10 cellular contexts compared by ENCODE assay signal in genomic region chr1:151325231-151325630, GRCh38. TPM values are rescaled to one million over a fixed set of nuclear protein-coding genes. Genes with fewer than 3 reads are reported as not detected.
DNase-seq lines count a peak whose midpoint lies in the region; ATAC-seq, FAIRE-seq and TF ChIP-seq lines count a peak whose summit lies in the region.
"Had no signal": no experiment of that assay in that cellular context is flagged by ENCODE, and none has a peak within 500 bp of the region (broad histone marks: within the 10 kb centered on the region; RNA-seq: fewer than 3 reads in every experiment).

No MANE protein-coding gene starts in this region.

- WGBS in body of pancreas, 2 donors: 79 to 80% methylated on average over 7 of the region's 7 CpGs

- H2AFZ ChIP-seq in keratinocyte (ENCODE audit: control insufficient read depth, low read length): no peak overlapping the region

- H3K4me3 ChIP-seq in keratinocyte (ENCODE audit: control insufficient read depth in 2 of 3, extremely low read depth in 1 of 3, insufficient read depth in 2 of 3, low read depth in 1 of 3, low read length in 3 of 3): no peak overlapping the region
- H3K4me3 ChIP-seq in body of pancreas: no peak overlapping the region

- H3K4me3 Mint-ChIP-seq in activated B cell treated with CpG ODN at 0.5 μM for 24 hours (peak overlapping the region; percentile 2), type B pancreatic cell (peak overlapping the region; percentile 97)

- H3K79me2 ChIP-seq in keratinocyte (ENCODE audit: control insufficient read depth, insufficient read depth, low read length): peaks cover 29% of the 10 kb centered on the region

- no peak for DNase-seq in activated naive CD4-positive, alpha-beta T cell treated with anti-CD3 and anti-CD28 coated beads, Interleukin-2, amount 50 U/mL, for 72 hours (ENCODE audit: low spot score in 2 of 2)
- no peak for DNase-seq in activated naive CD4-positive, alpha-beta T cell treated with anti-CD3 and anti-CD28 coated beads, Interleukin-2, amount 50 U/mL, for 16 hours
- DNase-seq in activated B cell treated with CpG ODN at 0.5 μM for 24 hours (no peak), keratinocyte (ENCODE audit: low read depth, low spot score) (no peak), type B pancreatic cell (ENCODE audit: extremely low spot score, unreplicated experiment) (no peak), body of pancreas (no peak), G401 (ENCODE audit: low spot score) (no peak)
- DNase-seq: NCI-H2227 treated with DMSO at 0.1 percent for 48 hours, SIG-M5 had no signal

- TF ChIP-seq POLR2A in body of pancreas (IDR thresholded peaks at IDR 0.05): no peak

- FAIRE-seq in keratinocyte (lab: Jason Lieb, UNC): no peak

- no peak for ATAC-seq in activated naive CD4-positive, alpha-beta T cell treated with anti-CD3 and anti-CD28 coated beads, Interleukin-2, amount 50 U/mL, for 72 hours
- ATAC-seq in activated B cell treated with CpG ODN at 0.5 μM for 24 hours (ENCODE audit: low read depth): no peak
- no peak for ATAC-seq in body of pancreas
- no peak for ATAC-seq in HG03439 (IDR thresholded peaks at IDR 0.05; ENCODE audit: unreplicated experiment)

- peaks cover 11 to 15% of the 10 kb centered on the region in 2 experiments for H3K36me3 ChIP-seq in keratinocyte (ENCODE audit: control insufficient read depth in 2 of 2, extremely low read depth in 1 of 2, insufficient read depth in 2 of 2, low read length in 2 of 2)
- H3K36me3 ChIP-seq in body of pancreas (replicated peaks in 1 of 2; ENCODE audit: insufficient read depth in 1 of 2, low read depth in 2 of 2): no peaks in the 10 kb centered on the region

- CTCF ChIA-PET in activated B cell treated with CpG ODN at 0.5 μM for 24 hours (lab: Charles Lee): interaction anchor here (4.7 kb wide), 1 partner anchor 24 kb away, joined by 24 read pairs; no protein-coding TSS in a partner anchor

- no peaks in the 10 kb centered on the region for H3K27me3 Mint-ChIP-seq in activated B cell treated with CpG ODN at 0.5 μM for 24 hours
- H3K27me3 Mint-ChIP-seq in type B pancreatic cell: no peaks in the 10 kb centered on the region

- intact Hi-C loops in activated B cell treated with CpG ODN at 0.5 μM for 24 hours (cut with micrococcal nuclease): no loop called here
- intact Hi-C loops in body of pancreas (cut with DNase I): no loop called here

- H3K27ac Mint-ChIP-seq in activated naive CD4-positive, alpha-beta T cell treated with anti-CD3 and anti-CD28 coated beads, Interleukin-2, amount 50 U/mL, for 72 hours: peak overlapping the region; percentile 86 to 92
- H3K27ac Mint-ChIP-seq in activated B cell treated with CpG ODN at 0.5 μM for 24 hours: peak overlapping the region; percentile 91
- H3K27ac Mint-ChIP-seq in type B pancreatic cell: peak overlapping the region; percentile 95

- H4K20me1 ChIP-seq in keratinocyte (ENCODE audit: control insufficient read depth, extremely low read depth, insufficient read depth, low read length): no peaks in the 10 kb centered on the region

- H3K27ac ChIP-seq in keratinocyte (ENCODE audit: control insufficient read depth, insufficient read depth, low read length): peak overlapping the region; percentile 49
- no peak overlapping the region for H3K27ac ChIP-seq in body of pancreas

- in situ Hi-C loops in G401 (cut with HindIII; ENCODE audit: low sequenced_read_pairs): no loop called here

- H3K9me3 ChIP-seq in keratinocyte (ENCODE audit: control insufficient read depth, low read depth, low read length): no peaks in the 10 kb centered on the region
- H3K9me3 ChIP-seq in body of pancreas: no peaks in the 10 kb centered on the region

- H3K4me2 ChIP-seq in keratinocyte (ENCODE audit: control insufficient read depth, extremely low read depth, insufficient read depth, low read depth, low read length): peak overlapping the region; percentile 98

- dilution Hi-C loops in keratinocyte (cut with MboI; ENCODE audit: extremely low pct_ligation_motif_present, low sequenced_read_pairs): no loop called here

- no peaks in the 10 kb centered on the region for H3K27me3 ChIP-seq in keratinocyte (ENCODE audit: control insufficient read depth, extremely low read depth, insufficient read depth, low read length)
- no peaks in the 10 kb centered on the region for H3K27me3 ChIP-seq in body of pancreas

- no peak for TF ChIP-seq CTCF in activated B cell treated with CpG ODN at 0.5 μM for 24 hours (IDR thresholded peaks at IDR 0.05)
- TF ChIP-seq CTCF in keratinocyte (optimal IDR thresholded peaks at IDR 0.05 in 1 of 3, IDR thresholded peaks at IDR 0.05 in 1 of 3, conservative IDR thresholded peaks at IDR 0.05 in 1 of 3; ENCODE audit: extremely low read depth in 1 of 3, insufficient read depth in 2 of 3, low read length in 3 of 3): no peak
- no peak for TF ChIP-seq CTCF in type B pancreatic cell (conservative IDR thresholded peaks at IDR 0.05)
- no peak for TF ChIP-seq CTCF in body of pancreas (IDR thresholded peaks at IDR 0.05)

- H3K4me1 ChIP-seq in keratinocyte (ENCODE audit: control insufficient read depth, extremely low read depth, insufficient read depth, low read length): peaks cover 22% of the 10 kb centered on the region
- H3K4me1 ChIP-seq in body of pancreas: peaks cover 32% of the 10 kb centered on the region

- no peaks in the 10 kb centered on the region for H3K9me1 ChIP-seq in keratinocyte (ENCODE audit: control insufficient read depth, extremely low read depth, insufficient read depth, low read length)

- H3K9ac ChIP-seq in keratinocyte (ENCODE audit: control insufficient read depth, extremely low read depth, insufficient read depth, low read length): no peak overlapping the region

- no peaks in the 10 kb centered on the region for H3K9me3 Mint-ChIP-seq in activated naive CD4-positive, alpha-beta T cell treated with anti-CD3 and anti-CD28 coated beads, Interleukin-2, amount 50 U/mL, for 72 hours
- H3K9me3 Mint-ChIP-seq in activated B cell treated with CpG ODN at 0.5 μM for 24 hours (no peaks in the 10 kb centered on the region), type B pancreatic cell (no peaks in the 10 kb centered on the region)

- H3K4me1 Mint-ChIP-seq in activated B cell treated with CpG ODN at 0.5 μM for 24 hours: peaks cover 54% of the 10 kb centered on the region
- H3K4me1 Mint-ChIP-seq in type B pancreatic cell (ENCODE audit: unreplicated experiment): peaks cover 20% of the 10 kb centered on the region

- POLR2A ChIA-PET in activated B cell treated with CpG ODN at 0.5 μM for 24 hours (lab: Charles Lee): interaction anchor here (0.5 to 3.6 kb wide), 4 partner anchors 9 to 509 kb away, joined by 3 to 59 read pairs (median 6); partner anchors contain the start of gene PSMB4

- H3K36me3 Mint-ChIP-seq in activated naive CD4-positive, alpha-beta T cell treated with anti-CD3 and anti-CD28 coated beads, Interleukin-2, amount 50 U/mL, for 72 hours: peaks cover 14 to 20% of the 10 kb centered on the region in 2 donors
- H3K36me3 Mint-ChIP-seq in activated B cell treated with CpG ODN at 0.5 μM for 24 hours (ENCODE audit: low read depth) (peaks cover 62% of the 10 kb centered on the region), type B pancreatic cell (peaks cover 25% of the 10 kb centered on the region)

RNA-seq across cellular contexts. Expression of gene PI4KB, which starts 2.0 kb away (rescaled TPM):
- 10 to 100 TPM; 55.0 to 75.3 TPM for total RNA-seq in activated naive CD4-positive, alpha-beta T cell treated with anti-CD3 and anti-CD28 coated beads, Interleukin-2, amount 50 U/mL, for 72 hours
- total RNA-seq in activated B cell treated with CpG ODN at 0.5 μM for 24 hours: 112 and 113 TPM in 2 replicates
- polyA plus RNA-seq in keratinocyte: 40.9 to 61.0 TPM (median 58.1 TPM) in 3 replicates
- polyA plus RNA-seq in keratinocyte (2011; ENCODE audit: low read depth): 22.9 TPM
- polyA plus RNA-seq in keratinocyte (2011; cell fraction: cytosol; rRNA removed): 34.5 and 38.4 TPM in 2 replicates
- polyA plus RNA-seq in keratinocyte (2011; cell fraction: nucleus; rRNA removed): 64.3 and 69.3 TPM in 2 replicates
- polyA plus RNA-seq in keratinocyte (2012; ENCODE audit: low replicate concordance): 30.6 and 33.6 TPM in 2 replicates
- 76.7 to 92.6 TPM (median 91.5 TPM) in 3 replicates for polyA minus RNA-seq in keratinocyte
- polyA minus RNA-seq in keratinocyte (2011; cell fraction: cytosol; rRNA and poly(A)+ RNA removed): 62.7 TPM
- polyA minus RNA-seq in keratinocyte (2011; cell fraction: nucleus; rRNA and poly(A)+ RNA removed): 49.9 and 61.5 TPM in 2 replicates
- 59.6 and 60.7 TPM in 2 replicates for total RNA-seq in type B pancreatic cell (ENCODE audit: low replicate concordance)
- total RNA-seq in body of pancreas: 10 to 100 TPM; 39.6 to 40.2 TPM
- 19.1 and 40.6 TPM in 2 replicates for total RNA-seq in G401 (2014; rRNA removed; shearing (Covaris generic))

RNA-seq across cellular contexts. Expression of gene RFX5, which starts 21.8 kb away (rescaled TPM):
- total RNA-seq in activated naive CD4-positive, alpha-beta T cell treated with anti-CD3 and anti-CD28 coated beads, Interleukin-2, amount 50 U/mL, for 72 hours: 10 to 100 TPM; 56.9 to 61.3 TPM
- total RNA-seq in activated B cell treated with CpG ODN at 0.5 μM for 24 hours: 222 and 262 TPM in 2 replicates
- polyA plus RNA-seq in keratinocyte: 35.0 to 61.9 TPM (median 55.4 TPM) in 3 replicates
- 3.4 TPM for polyA plus RNA-seq in keratinocyte (2011; ENCODE audit: low read depth)
- polyA plus RNA-seq in keratinocyte (2011; cell fraction: cytosol; rRNA removed): 28.6 and 48.7 TPM in 2 replicates
- 68.3 and 71.6 TPM in 2 replicates for polyA plus RNA-seq in keratinocyte (2011; cell fraction: nucleus; rRNA removed)
- polyA plus RNA-seq in keratinocyte (2012; ENCODE audit: low replicate concordance): 11.1 and 28.3 TPM in 2 replicates
- polyA minus RNA-seq in keratinocyte: 51.3 to 174 TPM (median 62.4 TPM) in 3 replicates
- polyA minus RNA-seq in keratinocyte (2011; cell fraction: cytosol; rRNA and poly(A)+ RNA removed): 34.5 TPM
- polyA minus RNA-seq in keratinocyte (2011; cell fraction: nucleus; rRNA and poly(A)+ RNA removed): 31.4 and 44.1 TPM in 2 replicates
- total RNA-seq in type B pancreatic cell (ENCODE audit: low replicate concordance): 27.3 and 66.5 TPM in 2 replicates
- 10 to 100 TPM in 1 of 2 donors, 1 to 10 TPM in 1; 8.3 to 14.5 TPM for total RNA-seq in body of pancreas
- 102 and 125 TPM in 2 replicates for total RNA-seq in G401 (2014; rRNA removed; shearing (Covaris generic))

RNA-seq across cellular contexts. Expression of gene ZNF687, which starts 43.1 kb away (rescaled TPM):
- 10 to 100 TPM; 28.0 to 29.0 TPM for total RNA-seq in activated naive CD4-positive, alpha-beta T cell treated with anti-CD3 and anti-CD28 coated beads, Interleukin-2, amount 50 U/mL, for 72 hours
- total RNA-seq in activated B cell treated with CpG ODN at 0.5 μM for 24 hours (38.8 and 40.3 TPM in 2 replicates), type B pancreatic cell (ENCODE audit: low replicate concordance) (29.6 and 31.7 TPM in 2 replicates), body of pancreas (10 to 100 TPM; 15.0 to 24.4 TPM)
- polyA plus RNA-seq in keratinocyte: 7.3 to 11.4 TPM (median 10.9 TPM) in 3 replicates
- 4.7 TPM for polyA plus RNA-seq in keratinocyte (2011; ENCODE audit: low read depth)
- 5.7 and 7.7 TPM in 2 replicates for polyA plus RNA-seq in keratinocyte (2011; cell fraction: cytosol; rRNA removed)
- polyA plus RNA-seq in keratinocyte (2011; cell fraction: nucleus; rRNA removed): 16.5 and 20.4 TPM in 2 replicates
- 8.8 and 10.5 TPM in 2 replicates for polyA plus RNA-seq in keratinocyte (2012; ENCODE audit: low replicate concordance)
- 21.9 to 58.5 TPM (median 28.3 TPM) in 3 replicates for polyA minus RNA-seq in keratinocyte
- 24.4 TPM for polyA minus RNA-seq in keratinocyte (2011; cell fraction: cytosol; rRNA and poly(A)+ RNA removed)
- polyA minus RNA-seq in keratinocyte (2011; cell fraction: nucleus; rRNA and poly(A)+ RNA removed): 28.9 and 29.3 TPM in 2 replicates
- 14.6 and 20.3 TPM in 2 replicates for total RNA-seq in G401 (2014; rRNA removed; shearing (Covaris generic))

RNA-seq across cellular contexts. Expression of gene SELENBP1, which starts 47.3 kb away (rescaled TPM):
- not detected for total RNA-seq in activated naive CD4-positive, alpha-beta T cell treated with anti-CD3 and anti-CD28 coated beads, Interleukin-2, amount 50 U/mL, for 72 hours
- total RNA-seq in activated B cell treated with CpG ODN at 0.5 μM for 24 hours: not detected in 2 replicates
- 3.0 to 3.9 TPM (median 3.1 TPM) in 3 replicates for polyA plus RNA-seq in keratinocyte
- 0.89 TPM for polyA plus RNA-seq in keratinocyte (2011; ENCODE audit: low read depth)
- polyA plus RNA-seq in keratinocyte (2011; cell fraction: cytosol; rRNA removed): 0.94 and 1.8 TPM in 2 replicates
- polyA plus RNA-seq in keratinocyte (2011; cell fraction: nucleus; rRNA removed): 1.8 and 2.7 TPM in 2 replicates
- polyA plus RNA-seq in keratinocyte (2012; ENCODE audit: low replicate concordance): 0.82 and 2.8 TPM in 2 replicates
- 1.7 to 6.9 TPM (median 3.1 TPM) in 3 replicates for polyA minus RNA-seq in keratinocyte
- polyA minus RNA-seq in keratinocyte (2011; cell fraction: cytosol; rRNA and poly(A)+ RNA removed): not detected
- 0.53 and 1.2 TPM in 2 replicates for polyA minus RNA-seq in keratinocyte (2011; cell fraction: nucleus; rRNA and poly(A)+ RNA removed)
- total RNA-seq in type B pancreatic cell (ENCODE audit: low replicate concordance): 20.5 and 39.2 TPM in 2 replicates
- total RNA-seq in body of pancreas: 100 to 1,000 TPM in 1 of 2 donors, 10 to 100 TPM in 1; 52.1 to 106 TPM
- total RNA-seq in G401 (2014; rRNA removed; shearing (Covaris generic)): 0.27 TPM in 1 of 2 replicates, not detected in the other
